ENCODE assay signal across 16 cellular contexts in genomic region chr13:95740921-95741320, GRCh38.
"Had no signal": no experiment of that assay in that cellular context is flagged by ENCODE, and none has a peak within 500 bp of the region (broad histone marks: within the 10 kb centered on the region; RNA-seq: fewer than 3 reads in every experiment).

No MANE protein-coding gene starts in this region.

- H3K9me3 Mint-ChIP-seq: stimulated activated naive CD8-positive, alpha-beta T cell treated with anti-CD3 and anti-CD28 coated beads, Interleukin-15, Interleukin-2, amounts not matched to agents 100 ng/mL and 50 ng/mL, for 24 hours had no signal

- H3K4me3 ChIP-seq: cardiac muscle cell, colonic mucosa, gastroesophageal sphincter, prostate gland, right lobe of liver, upper lobe of right lung had no signal

- H3K27me3 Mint-ChIP-seq: activated naive CD8-positive, alpha-beta T cell treated with anti-CD3 and anti-CD28 coated beads, Interleukin-2, amount 50 U/mL, for 24 hours; stimulated activated naive CD8-positive, alpha-beta T cell treated with anti-CD3 and anti-CD28 coated beads, Interleukin-15, Interleukin-2, amounts not matched to agents 100 ng/mL and 50 ng/mL, for 24 hours had no signal

- H3K27me3 ChIP-seq: cardiac muscle cell, colonic mucosa, gastroesophageal sphincter, neutrophil, right lobe of liver, upper lobe of right lung had no signal

- H3K27ac ChIP-seq: cardiac muscle cell, colonic mucosa, gastroesophageal sphincter, prostate gland, right lobe of liver, upper lobe of right lung had no signal

- H3K4me3 Mint-ChIP-seq: activated CD8-positive, alpha-beta T cell treated with anti-CD3 and anti-CD28 coated beads, Interleukin-2, amount 10 ng/mL, durations not matched to agents 7 days and 5 days; activated naive CD8-positive, alpha-beta T cell treated with anti-CD3 and anti-CD28 coated beads, Interleukin-2, amount 50 U/mL, for 24 hours; activated T-helper 1 cell treated with anti-CD3 and anti-CD28 coated beads, Interleukin-12 subunit alpha, Interleukin-12 subunit beta, Interleukin-2, Interleukin-4 antibody, amounts not matched to agents 30 ng/mL and 10 ng/mL and 1 ng/mL, durations not matched to agents 14 hours and 24 hours and 36 hours; stimulated activated naive CD8-positive, alpha-beta T cell treated with anti-CD3 and anti-CD28 coated beads, Interleukin-15, Interleukin-2, amounts not matched to agents 100 ng/mL and 50 ng/mL, for 24 hours had no signal

- H3K27ac Mint-ChIP-seq: activated CD8-positive, alpha-beta T cell treated with anti-CD3 and anti-CD28 coated beads, Interleukin-2, amount 10 ng/mL, durations not matched to agents 7 days and 5 days; activated naive CD8-positive, alpha-beta T cell treated with anti-CD3 and anti-CD28 coated beads, Interleukin-2, amount 50 U/mL, for 24 hours; activated T-helper 1 cell treated with anti-CD3 and anti-CD28 coated beads, Interleukin-12 subunit alpha, Interleukin-12 subunit beta, Interleukin-2, Interleukin-4 antibody, amounts not matched to agents 30 ng/mL and 10 ng/mL and 1 ng/mL, durations not matched to agents 14 hours and 24 hours and 36 hours; stimulated activated naive CD8-positive, alpha-beta T cell treated with anti-CD3 and anti-CD28 coated beads, Interleukin-15, Interleukin-2, amounts not matched to agents 100 ng/mL and 50 ng/mL, for 24 hours had no signal

- H3K4me1 ChIP-seq: colonic mucosa, gastroesophageal sphincter, prostate gland, right lobe of liver, upper lobe of right lung had no signal

- DNase-seq: activated CD4-positive, alpha-beta T cell treated with anti-CD3 and anti-CD28 coated beads for 48 hours; activated CD8-positive, alpha-beta memory T cell treated with anti-CD3 and anti-CD28 coated beads, Interleukin-2, amount 50 U/mL, for 48 hours; activated CD8-positive, alpha-beta T cell treated with anti-CD3 and anti-CD28 coated beads, Interleukin-2, amount 10 ng/mL, durations not matched to agents 7 days and 5 days; activated naive CD4-positive, alpha-beta T cell treated with Interleukin-2 at 50 U/mL for 16 hours; activated naive CD8-positive, alpha-beta T cell treated with anti-CD3 and anti-CD28 coated beads, Interleukin-2, amount 50 U/mL, for 24 hours; colonic mucosa; kidney glomerular epithelial cell; right lobe of liver; T-helper 1 cell; upper lobe of right lung had no signal

- H3K36me3 ChIP-seq: cardiac muscle cell, colonic mucosa, gastroesophageal sphincter, neutrophil, prostate gland, right lobe of liver, upper lobe of right lung had no signal

- ATAC-seq: activated CD8-positive, alpha-beta T cell treated with anti-CD3 and anti-CD28 coated beads, Interleukin-2, amount 10 ng/mL, durations not matched to agents 7 days and 5 days; activated naive CD8-positive, alpha-beta T cell treated with anti-CD3 and anti-CD28 coated beads, Interleukin-2, amount 50 U/mL, for 24 hours; gastroesophageal sphincter had no signal

- H3K9me3 ChIP-seq: colonic mucosa, gastroesophageal sphincter, neutrophil, prostate gland, right lobe of liver, upper lobe of right lung had no signal
